ENCODE assay signal across 22 cellular contexts in genomic region chr15:43280996-43281395, GRCh38. TPM values are rescaled to one million over a fixed set of nuclear protein-coding genes. Genes with fewer than 3 reads are reported as not detected.
DNase-seq lines count a peak whose midpoint lies in the region; ATAC-seq, FAIRE-seq and TF ChIP-seq lines count a peak whose summit lies in the region.
"Had no signal": no experiment of that assay in that cellular context is flagged by ENCODE, and none has a peak within 500 bp of the region (broad histone marks: within the 10 kb centered on the region; RNA-seq: fewer than 3 reads in every experiment).

No MANE protein-coding gene starts in this region.

- no peak for FAIRE-seq in HepG2 (lab: Jason Lieb, UNC)
- FAIRE-seq: A549, D721Med, G401.6, GM12891, GM19239 had no signal

- H3K4me2 ChIP-seq in HepG2 (ENCODE audit: low read depth, low read length): no peak overlapping the region
- H3K4me2 ChIP-seq: A549 had no signal

- H3K4me1 ChIP-seq in HepG2 (ENCODE audit: insufficient read depth, low read length) (peaks cover 12% of the 10 kb centered on the region), right lobe of liver (no peaks in the 10 kb centered on the region), psoas muscle (peaks cover 23% of the 10 kb centered on the region)
- H3K4me1 ChIP-seq: A549, BE2C, Caco-2 had no signal

- H2AFZ ChIP-seq in HepG2 (ENCODE audit: low read length): no peak overlapping the region

- no peak overlapping the region for H3K9ac ChIP-seq in HepG2 (ENCODE audit: insufficient read depth, low read depth, low read length)
- H3K9ac ChIP-seq: BLaER1 treated with 17β-estradiol and CSF1 and Interleukin-3, amounts not matched to agents 10 nM and 100 nM had no signal

- CTCF ChIA-PET in HepG2 (lab: Yijun Ruan, JAX; ENCODE audit: low intra/inter-chr PET ratio, low total read pairs): no interaction called here

- DNase-seq in HepG2 (ENCODE audit: low spot score) (no peak), right lobe of liver (no peak), islet precursor cell (peak; percentile 35), psoas muscle (no peak), AG08395 (ENCODE audit: low spot score) (no peak)
- DNase-seq: BE2C; Caco-2; Calu3; CD4-positive, alpha-beta T cell; CD8-positive, alpha-beta T cell; DMS79 treated with DMSO at 0.1 percent for 48 hours; GF-D8 had no signal

- no peak for TF ChIP-seq POLR2A in HepG2 (IDR thresholded peaks at IDR 0.05; ENCODE audit: insufficient read depth in 1 of 2, low read depth in 2 of 2, low read length in 2 of 2)
- no peak for TF ChIP-seq POLR2A in right lobe of liver (IDR thresholded peaks at IDR 0.05)

- in situ Hi-C loops in HepG2 (cut with HindIII; ENCODE audit: extremely low pct_ligation_motif_present, low pct_unique_long_range_greater_than_20kb): loop anchor here (10.0 kb wide), 1 partner anchor 46 kb away; no protein-coding TSS in a partner anchor

- no peaks in the 10 kb centered on the region for H4K20me1 ChIP-seq in HepG2 (ENCODE audit: insufficient read depth, low read length)
- H4K20me1 ChIP-seq: BLaER1 treated with 17β-estradiol and CSF1 and Interleukin-3, amounts not matched to agents 10 nM and 100 nM had no signal

- H3K27ac ChIP-seq in HepG2 (ENCODE audit: extremely low read length, insufficient read depth, low read length) (no peak overlapping the region), right lobe of liver (no peak overlapping the region), psoas muscle (peak overlapping the region; percentile 30)
- H3K27ac ChIP-seq: 22Rv1; A549; BLaER1 treated with 17β-estradiol and CSF1 and Interleukin-3, amounts not matched to agents 10 nM and 100 nM; C4-2B had no signal

- POLR2A ChIA-PET in HepG2 (lab: Yijun Ruan, JAX): no interaction called here

- no peaks in the 10 kb centered on the region for H3K36me3 ChIP-seq in HepG2 (replicated peaks in 1 of 2; ENCODE audit: control insufficient read depth in 1 of 2, insufficient read depth in 2 of 2, low read length in 2 of 2)
- no peaks in the 10 kb centered on the region for H3K36me3 ChIP-seq in right lobe of liver
- no peaks in the 10 kb centered on the region for H3K36me3 ChIP-seq in psoas muscle (ENCODE audit: insufficient read depth in 1 of 2, low read depth in 1 of 2)
- H3K36me3 ChIP-seq: BE2C; BLaER1 treated with 17β-estradiol and CSF1 and Interleukin-3, amounts not matched to agents 10 nM and 100 nM had no signal

- TF ChIP-seq EP300 in HepG2 (IDR thresholded peaks at IDR 0.05; ENCODE audit: low read depth in 2 of 2, low read length in 2 of 2): no peak
- no peak for TF ChIP-seq EP300 in HepG2 (CRISPR knock-in tag; IDR thresholded peaks at IDR 0.05; ENCODE audit: borderline replicate concordance)

- no peak for TF ChIP-seq RAD21 in HepG2 (CRISPR knock-in tag; IDR thresholded peaks at IDR 0.05)

- intact Hi-C loops in HepG2 (cut with micrococcal nuclease; ENCODE audit: unreplicated experiment): no loop called here
- intact Hi-C loops in right lobe of liver (cut with DNase I): loop anchor here in 1 of 2 donors (10.0 kb wide), 1 partner anchor 46 kb away; no protein-coding TSS in a partner anchor
- intact Hi-C loops in psoas muscle (cut with DNase I): loop anchor here in 1 of 2 donors (5.0 kb wide), 1 partner anchor 94 kb away; the partner anchor contains the start of gene CCNDBP1

- ATAC-seq in HepG2: no peak
- no peak for ATAC-seq in right lobe of liver
- ATAC-seq in psoas muscle: peak in 3 of 4 donors; percentile 28 to 57 (median 47)
- ATAC-seq in HG02759 (IDR thresholded peaks at IDR 0.05; ENCODE audit: unreplicated experiment): no peak
- ATAC-seq: A549; CD8-positive, alpha-beta T cell had no signal

- no peaks in the 10 kb centered on the region for H3K9me3 ChIP-seq in HepG2 (ENCODE audit: low read length)
- no peaks in the 10 kb centered on the region for H3K9me3 ChIP-seq in right lobe of liver
- H3K9me3 ChIP-seq in psoas muscle: no peaks in the 10 kb centered on the region
- H3K9me3 ChIP-seq: A549; BE2C; BLaER1 treated with 17β-estradiol and CSF1 and Interleukin-3, amounts not matched to agents 10 nM and 100 nM; Caco-2 had no signal

- WGBS in HepG2 (ENCODE audit: low lambda C conversion rate): 18% methylated on average over 7 of the region's 7 CpGs
- WGBS in right lobe of liver (ENCODE audit: insufficient coverage, low coverage, low lambda C conversion rate, missing lambda C conversion rate): 53% methylated on average over 2 of the region's 7 CpGs
- WGBS in psoas muscle, 3 donors: 57 to 63% (median 61%) methylated on average over 7 of the region's 7 CpGs

- H3K27me3 ChIP-seq in HepG2 (ENCODE audit: control insufficient read depth in 1 of 2, insufficient read depth in 2 of 2, low read length in 2 of 2) (peaks cover 4 to 58% of the 10 kb centered on the region in 2 experiments; a peak in 4 of 5 replicates), right lobe of liver (no peaks in the 10 kb centered on the region), psoas muscle (ENCODE audit: insufficient read depth in 3 of 3, low read length in 2 of 3) (no peaks in the 10 kb centered on the region)
- H3K27me3 ChIP-seq: BE2C had no signal

- BruUV-seq in HepG2 (replicated peaks; lab: Mats Ljungman, UMichigan): no TSS peak

- H3K4me3 ChIP-seq in HepG2 (replicated peaks in 1 of 3; ENCODE audit: insufficient read depth in 1 of 3, low read depth in 2 of 3, low read length in 3 of 3) (no peak overlapping the region), right lobe of liver (no peak overlapping the region), psoas muscle (no peak overlapping the region)
- H3K4me3 ChIP-seq: A549; BLaER1 treated with 17β-estradiol and CSF1 and Interleukin-3, amounts not matched to agents 10 nM and 100 nM had no signal

- no peaks in the 10 kb centered on the region for H3K79me2 ChIP-seq in HepG2 (ENCODE audit: insufficient read depth, low read length)

- TF ChIP-seq CTCF in HepG2 (CRISPR knock-in tag; IDR thresholded peaks at IDR 0.05): no peak
- TF ChIP-seq CTCF in right lobe of liver (IDR thresholded peaks at IDR 0.05): no peak
- no peak for TF ChIP-seq CTCF in psoas muscle (IDR thresholded peaks at IDR 0.05)

RNA-seq across cellular contexts. Expression of gene TGM5, which starts 14.3 kb away (rescaled TPM):
- 0.18 and 0.22 TPM in 2 replicates for total RNA-seq in HepG2 (2016; rRNA removed; fragmentation: Illumina TruSeq; extraction: Trizol)
- not detected in 2 replicates for total RNA-seq in HepG2 (2016; cell fraction: cytosol; rRNA removed; fragmentation: Illumina TruSeq; extraction: Trizol; ENCODE audit: low read depth)
- 0.22 and 0.30 TPM in 2 replicates for total RNA-seq in HepG2 (2016; cell fraction: insoluble cytoplasmic fraction; rRNA removed; fragmentation: Illumina TruSeq; extraction: Trizol)
- 0.09 and 0.14 TPM in 2 replicates for total RNA-seq in HepG2 (2016; cell fraction: membrane; rRNA removed; fragmentation: Illumina TruSeq; extraction: Trizol)
- total RNA-seq in HepG2 (2016; cell fraction: nucleus; rRNA removed; fragmentation: Illumina TruSeq; extraction: Trizol): 0.16 TPM in 1 of 2 replicates, not detected in the other
- polyA plus RNA-seq in HepG2 (2011; rRNA removed): 0.55 and 0.65 TPM in 2 replicates
- 0.38 and 0.54 TPM in 2 replicates for polyA plus RNA-seq in HepG2 (2011; cell fraction: cytosol; rRNA removed)
- 1.7 and 1.9 TPM in 2 replicates for polyA plus RNA-seq in HepG2 (2011; cell fraction: nucleus; rRNA removed)
- 0.08 TPM in 1 of 2 replicates, not detected in the other for polyA plus RNA-seq in HepG2 (2012)
- polyA plus RNA-seq in HepG2 (2016; cell fraction: cytosol; fragmentation: Illumina TruSeq; extraction: Trizol; ENCODE audit: low read depth): 0.05 and 0.09 TPM in 2 replicates
- polyA plus RNA-seq in HepG2 (2016; cell fraction: insoluble cytoplasmic fraction; fragmentation: Illumina TruSeq; extraction: Trizol; ENCODE audit: low read depth): 0.13 and 0.21 TPM in 2 replicates
- 0.18 and 0.22 TPM in 2 replicates for polyA plus RNA-seq in HepG2 (2016; cell fraction: membrane; fragmentation: Illumina TruSeq; extraction: Trizol; ENCODE audit: low read depth)
- polyA plus RNA-seq in HepG2 (2016; cell fraction: nucleus; fragmentation: Illumina TruSeq; extraction: Trizol; ENCODE audit: insufficient read depth, low read depth): 0.40 and 0.59 TPM in 2 replicates
- 0.56 TPM in 1 of 2 replicates, not detected in the other for polyA minus RNA-seq in HepG2 (2011; rRNA and poly(A)+ RNA removed; ENCODE audit: low replicate concordance)
- not detected in 2 replicates for polyA minus RNA-seq in HepG2 (2011; cell fraction: cytosol; rRNA and poly(A)+ RNA removed)
- 0.39 and 0.50 TPM in 2 replicates for polyA minus RNA-seq in HepG2 (2011; cell fraction: nucleus; rRNA and poly(A)+ RNA removed)
- not detected for total RNA-seq in right lobe of liver
- under 1 TPM in 1 of 4 donors, not detected in 3; 0.78 TPM for total RNA-seq in psoas muscle
- polyA plus RNA-seq in psoas muscle: under 1 TPM in 2 of 3 donors, not detected in 1; 0.03 to 0.06 TPM
- total RNA-seq: A172; Caco-2; Calu3; CD4-positive, alpha-beta T cell; CD8-positive, alpha-beta T cell had no signal
- polyA plus RNA-seq: A549 had no signal

RNA-seq across cellular contexts. Expression of gene TGM7, which starts 21.1 kb away (rescaled TPM):
- not detected in 2 replicates for total RNA-seq in HepG2 (2016; rRNA removed; fragmentation: Illumina TruSeq; extraction: Trizol)
- total RNA-seq in HepG2 (2016; cell fraction: cytosol; rRNA removed; fragmentation: Illumina TruSeq; extraction: Trizol; ENCODE audit: low read depth): not detected in 2 replicates
- total RNA-seq in HepG2 (2016; cell fraction: insoluble cytoplasmic fraction; rRNA removed; fragmentation: Illumina TruSeq; extraction: Trizol): not detected in 2 replicates
- total RNA-seq in HepG2 (2016; cell fraction: membrane; rRNA removed; fragmentation: Illumina TruSeq; extraction: Trizol): not detected in 2 replicates
- not detected in 2 replicates for total RNA-seq in HepG2 (2016; cell fraction: nucleus; rRNA removed; fragmentation: Illumina TruSeq; extraction: Trizol)
- polyA plus RNA-seq in HepG2 (2011; rRNA removed): not detected in 2 replicates
- not detected in 2 replicates for polyA plus RNA-seq in HepG2 (2011; cell fraction: cytosol; rRNA removed)
- not detected in 2 replicates for polyA plus RNA-seq in HepG2 (2011; cell fraction: nucleus; rRNA removed)
- not detected in 2 replicates for polyA plus RNA-seq in HepG2 (2012)
- not detected in 2 replicates for polyA plus RNA-seq in HepG2 (2016; cell fraction: cytosol; fragmentation: Illumina TruSeq; extraction: Trizol; ENCODE audit: low read depth)
- not detected in 2 replicates for polyA plus RNA-seq in HepG2 (2016; cell fraction: insoluble cytoplasmic fraction; fragmentation: Illumina TruSeq; extraction: Trizol; ENCODE audit: low read depth)
- not detected in 2 replicates for polyA plus RNA-seq in HepG2 (2016; cell fraction: membrane; fragmentation: Illumina TruSeq; extraction: Trizol; ENCODE audit: low read depth)
- not detected in 2 replicates for polyA plus RNA-seq in HepG2 (2016; cell fraction: nucleus; fragmentation: Illumina TruSeq; extraction: Trizol; ENCODE audit: insufficient read depth, low read depth)
- polyA minus RNA-seq in HepG2 (2011; rRNA and poly(A)+ RNA removed; ENCODE audit: low replicate concordance): not detected in 2 replicates
- not detected in 2 replicates for polyA minus RNA-seq in HepG2 (2011; cell fraction: cytosol; rRNA and poly(A)+ RNA removed)
- not detected in 2 replicates for polyA minus RNA-seq in HepG2 (2011; cell fraction: nucleus; rRNA and poly(A)+ RNA removed)
- total RNA-seq in right lobe of liver: not detected
- total RNA-seq in psoas muscle: 1 to 10 TPM in 1 of 4 donors, under 1 TPM in 1, not detected in 2; 0.86 to 4.8 TPM
- under 1 TPM; 0.08 to 0.14 (median 0.11) TPM for polyA plus RNA-seq in psoas muscle
- total RNA-seq: A172; Caco-2; Calu3; CD4-positive, alpha-beta T cell; CD8-positive, alpha-beta T cell had no signal
- polyA plus RNA-seq: A549 had no signal

RNA-seq across cellular contexts. Expression of gene LCMT2, which starts 49.4 kb away (rescaled TPM):
- total RNA-seq in HepG2 (2016; rRNA removed; fragmentation: Illumina TruSeq; extraction: Trizol): 9.1 and 10.7 TPM in 2 replicates
- 1.0 and 1.1 TPM in 2 replicates for total RNA-seq in HepG2 (2016; cell fraction: cytosol; rRNA removed; fragmentation: Illumina TruSeq; extraction: Trizol; ENCODE audit: low read depth)
- 9.5 and 9.9 TPM in 2 replicates for total RNA-seq in HepG2 (2016; cell fraction: insoluble cytoplasmic fraction; rRNA removed; fragmentation: Illumina TruSeq; extraction: Trizol)
- total RNA-seq in HepG2 (2016; cell fraction: membrane; rRNA removed; fragmentation: Illumina TruSeq; extraction: Trizol): 4.2 and 5.4 TPM in 2 replicates
- total RNA-seq in HepG2 (2016; cell fraction: nucleus; rRNA removed; fragmentation: Illumina TruSeq; extraction: Trizol): 7.5 and 10.1 TPM in 2 replicates
- polyA plus RNA-seq in HepG2 (2011; rRNA removed): 6.2 and 6.9 TPM in 2 replicates
- polyA plus RNA-seq in HepG2 (2011; cell fraction: cytosol; rRNA removed): 3.8 and 5.2 TPM in 2 replicates
- 3.6 and 3.8 TPM in 2 replicates for polyA plus RNA-seq in HepG2 (2011; cell fraction: nucleus; rRNA removed)
- 2.6 and 3.4 TPM in 2 replicates for polyA plus RNA-seq in HepG2 (2012)
- 0.35 and 0.70 TPM in 2 replicates for polyA plus RNA-seq in HepG2 (2016; cell fraction: cytosol; fragmentation: Illumina TruSeq; extraction: Trizol; ENCODE audit: low read depth)
- polyA plus RNA-seq in HepG2 (2016; cell fraction: insoluble cytoplasmic fraction; fragmentation: Illumina TruSeq; extraction: Trizol; ENCODE audit: low read depth): 7.7 and 8.4 TPM in 2 replicates
- 2.0 TPM in 2 replicates for polyA plus RNA-seq in HepG2 (2016; cell fraction: membrane; fragmentation: Illumina TruSeq; extraction: Trizol; ENCODE audit: low read depth)
- polyA plus RNA-seq in HepG2 (2016; cell fraction: nucleus; fragmentation: Illumina TruSeq; extraction: Trizol; ENCODE audit: insufficient read depth, low read depth): 6.8 and 7.6 TPM in 2 replicates
- 15.1 and 52.2 TPM in 2 replicates for polyA minus RNA-seq in HepG2 (2011; rRNA and poly(A)+ RNA removed; ENCODE audit: low replicate concordance)
- polyA minus RNA-seq in HepG2 (2011; cell fraction: cytosol; rRNA and poly(A)+ RNA removed): 3.9 and 5.1 TPM in 2 replicates
- polyA minus RNA-seq in HepG2 (2011; cell fraction: nucleus; rRNA and poly(A)+ RNA removed): 20.6 and 24.9 TPM in 2 replicates
- 1 to 10 TPM; 2.9 to 4.9 (median 3.9) TPM for total RNA-seq in right lobe of liver
- total RNA-seq in psoas muscle: 1 to 10 TPM; 4.1 to 6.8 (median 5.8) TPM
- 1 to 10 TPM; 2.6 to 7.8 (median 2.7) TPM for polyA plus RNA-seq in psoas muscle

Comparison
In these comparisons a context has a peak if more than half of its experiments do, and no peak if none do; other contexts are left out.
1. ATAC-seq: peak in psoas muscle (3 of 4); none in HepG2 (single experiment), right lobe of liver (0 of 4) and HG02759 (single experiment).